Comparison of ENCODE assay signal across 18 cellular contexts in genomic region chr12:131007794-131008460, GRCh38. TPM values are rescaled to one million over a fixed set of nuclear protein-coding genes. Genes with fewer than 3 reads are reported as not detected.
DNase-seq lines count a peak whose midpoint lies in the region; ATAC-seq, FAIRE-seq and TF ChIP-seq lines count a peak whose summit lies in the region.
"Had no signal": no experiment of that assay in that cellular context is flagged by ENCODE, and none has a peak within 500 bp of the region (broad histone marks: within the 10 kb centered on the region; RNA-seq: fewer than 3 reads in every experiment).

No MANE protein-coding gene starts in this region.

- H3K9me3 ChIP-seq in A549 (no peaks in the 10 kb centered on the region), HepG2 (ENCODE audit: low read length) (no peaks in the 10 kb centered on the region), sigmoid colon (no peaks in the 10 kb centered on the region), tibial nerve (no peaks in the 10 kb centered on the region)
- H3K9me3 ChIP-seq: MG63 had no signal

- TF ChIP-seq POLR2A in A549 (IDR thresholded peaks at IDR 0.05; ENCODE audit: low read length) (no peak), HepG2 (IDR thresholded peaks at IDR 0.05; ENCODE audit: insufficient read depth in 1 of 2, low read depth in 2 of 2, low read length in 2 of 2) (no peak), sigmoid colon (IDR thresholded peaks at IDR 0.05) (no peak), tibial nerve (IDR thresholded peaks at IDR 0.05) (no peak)

- H3K27ac ChIP-seq in A549 = no peak overlapping the region
- H3K27ac ChIP-seq in VCaP = peak overlapping the region; percentile 47
- H3K27ac ChIP-seq in HepG2 (ENCODE audit: extremely low read length, insufficient read depth, low read length) = peak overlapping the region; percentile 19
- H3K27ac ChIP-seq in sigmoid colon = peak overlapping the region in 3 of 4 donors; percentile 75 to 82 (median 81)
- H3K27ac ChIP-seq in tibial nerve = peak overlapping the region in 1 of 4 donors; percentile 1

- H4K20me1 ChIP-seq in HepG2 (ENCODE audit: insufficient read depth, low read length) = no peaks in the 10 kb centered on the region

- TF ChIP-seq RAD21 in A549 (conservative IDR thresholded peaks at IDR 0.05 in 1 of 2, IDR thresholded peaks at IDR 0.05 in 1 of 2) = no peak
- TF ChIP-seq RAD21 in HepG2 (CRISPR knock-in tag; IDR thresholded peaks at IDR 0.05) = no peak

- intact Hi-C loops in HepG2 (cut with micrococcal nuclease; ENCODE audit: unreplicated experiment) = no loop called here
- intact Hi-C loops in sigmoid colon (cut with DNase I) = loop anchor here (1.0 to 5.0 kb wide), 4 partner anchors 19 to 91 kb away; no protein-coding TSS in a partner anchor

- no peak for DNase-seq in A549 (ENCODE audit: low read depth in 1 of 2, low spot score in 1 of 2)
- DNase-seq in HepG2 (ENCODE audit: low spot score) = no peak
- DNase-seq in sigmoid colon = no peak
- DNase-seq in tibial nerve (ENCODE audit: low spot score in 2 of 2) = no peak
- DNase-seq: ACHN; AML-193; CD4-positive, CD25-positive, alpha-beta regulatory T cell; EL; H7; Karpas-422; NCI-H146; NCI-H2227 treated with DMSO at 0.1 percent for 48 hours; NCI-H524 had no signal

- WGBS in A549 (ENCODE audit: missing lambda C conversion rate) = 80% methylated on average over 10 of the region's 10 CpGs
- WGBS in HepG2 (ENCODE audit: low lambda C conversion rate) = 90% methylated on average over 10 of the region's 10 CpGs
- WGBS in sigmoid colon, 2 donors = 82 to 85% methylated on average over 10 of the region's 10 CpGs
- 72 to 73% methylated on average over 10 of the region's 10 CpGs for WGBS in tibial nerve, 2 donors

- no peaks in the 10 kb centered on the region for H3K79me2 ChIP-seq in HepG2 (ENCODE audit: insufficient read depth, low read length)

- POLR2A ChIA-PET in A549 (lab: Yijun Ruan, JAX) = no interaction called here
- POLR2A ChIA-PET in HepG2 (lab: Yijun Ruan, JAX) = interaction anchor here (1.9 to 2.4 kb wide), 2 partner anchors 24 to 54 kb away, joined by 7 to 8 read pairs; partner anchors contain the start of gene ADGRD1

- H3K9ac ChIP-seq in HepG2 (ENCODE audit: insufficient read depth, low read depth, low read length) = no peak overlapping the region

- H3K4me2 ChIP-seq in A549 = no peak overlapping the region
- H3K4me2 ChIP-seq in HepG2 (ENCODE audit: low read depth, low read length) = peak overlapping the region; percentile 25; the same call in 1 of the 2 replicates

- TF ChIP-seq CTCF in A549 (IDR thresholded peaks at IDR 0.05) = no peak
- TF ChIP-seq CTCF in VCaP (conservative IDR thresholded peaks at IDR 0.05) = no peak
- TF ChIP-seq CTCF in HepG2 (CRISPR knock-in tag; IDR thresholded peaks at IDR 0.05) = no peak
- TF ChIP-seq CTCF in sigmoid colon (IDR thresholded peaks at IDR 0.05) = no peak
- no peak for TF ChIP-seq CTCF in tibial nerve (IDR thresholded peaks at IDR 0.05)

- H3K36me3 ChIP-seq in HepG2 (replicated peaks in 1 of 2; ENCODE audit: control insufficient read depth in 1 of 2, insufficient read depth in 2 of 2, low read length in 2 of 2) (no peaks in the 10 kb centered on the region; a peak in 1 of 5 replicates), sigmoid colon (no peaks in the 10 kb centered on the region), tibial nerve (peaks cover 0 to 28% (median 0%) of the 10 kb centered on the region in 3 donors)
- H3K36me3 ChIP-seq: MG63 had no signal

- H2AFZ ChIP-seq in HepG2 (ENCODE audit: low read length) = no peak overlapping the region

- in situ Hi-C loops in HepG2 (cut with HindIII; ENCODE audit: extremely low pct_ligation_motif_present, low pct_unique_long_range_greater_than_20kb) = no loop called here

- no peak for ATAC-seq in A549
- no peak for ATAC-seq in HepG2
- ATAC-seq in HG03108 (IDR thresholded peaks at IDR 0.05; ENCODE audit: unreplicated experiment) = no peak
- no peak for ATAC-seq in GM19455 (IDR thresholded peaks at IDR 0.05; ENCODE audit: unreplicated experiment)
- ATAC-seq: Panc1 had no signal

- CTCF ChIA-PET in A549 (lab: Yijun Ruan, JAX) (no interaction called here), HepG2 (lab: Yijun Ruan, JAX; ENCODE audit: low intra/inter-chr PET ratio, low total read pairs) (no interaction called here)

- FAIRE-seq in A549 (lab: Jason Lieb, UNC) (no peak), HepG2 (lab: Jason Lieb, UNC) (no peak)

- H3K4me3 ChIP-seq in A549 (no peak overlapping the region), HepG2 (replicated peaks in 1 of 3; ENCODE audit: insufficient read depth in 1 of 3, low read depth in 2 of 3, low read length in 3 of 3) (no peak overlapping the region; a peak in 1 of 6 replicates), sigmoid colon (no peak overlapping the region), tibial nerve (no peak overlapping the region)
- H3K4me3 ChIP-seq: MG63 had no signal

- H3K27me3 ChIP-seq in HepG2 (ENCODE audit: control insufficient read depth in 1 of 2, insufficient read depth in 2 of 2, low read length in 2 of 2) (no peaks in the 10 kb centered on the region), sigmoid colon (no peaks in the 10 kb centered on the region), tibial nerve (no peaks in the 10 kb centered on the region)
- H3K27me3 ChIP-seq: MG63 had no signal

- BruUV-seq in HepG2 (replicated peaks; lab: Mats Ljungman, UMichigan) = no TSS peak

- TF ChIP-seq EP300 in A549 (IDR thresholded peaks at IDR 0.05) (no peak), HepG2 (IDR thresholded peaks at IDR 0.05; ENCODE audit: low read depth in 2 of 2, low read length in 2 of 2) (no peak), HepG2 (CRISPR knock-in tag; IDR thresholded peaks at IDR 0.05; ENCODE audit: borderline replicate concordance) (no peak), sigmoid colon (IDR thresholded peaks at IDR 0.05) (no peak), tibial nerve (IDR thresholded peaks at IDR 0.05) (no peak)

- H3K4me1 ChIP-seq in A549 = no peaks in the 10 kb centered on the region
- peaks cover 59% of the 10 kb centered on the region for H3K4me1 ChIP-seq in HepG2 (ENCODE audit: insufficient read depth, low read length)
- peaks cover 0 to 77% (median 60%) of the 10 kb centered on the region in 4 donors for H3K4me1 ChIP-seq in sigmoid colon
- H3K4me1 ChIP-seq in tibial nerve = peaks cover 0 to 33% (median 0%) of the 10 kb centered on the region in 4 donors

TF ChIP-seq in A549, 52 proteins besides CTCF, POLR2A, EP300 and RAD21:
- TF ChIP-seq ZC3H11A (IDR thresholded peaks at IDR 0.05) = no peak
- TF ChIP-seq MAX (IDR thresholded peaks at IDR 0.05) = no peak
- TF ChIP-seq MAFK (IDR thresholded peaks at IDR 0.05; ENCODE audit: partially characterized antibody) = peak; percentile 93
- no peak for TF ChIP-seq CEBPB (IDR thresholded peaks at IDR 0.05)
- TF ChIP-seq JUN (IDR thresholded peaks at IDR 0.05) = no peak

TF ChIP-seq in HepG2, 621 proteins besides CTCF, POLR2A, EP300 and RAD21 (continues in another document):
- no peak for TF ChIP-seq NPAS2 (CRISPR knock-in tag; IDR thresholded peaks at IDR 0.05; ENCODE audit: borderline replicate concordance)

RNA-seq across cellular contexts. Expression of gene ADGRD1, which starts 54.2 kb away (rescaled TPM):
- polyA plus RNA-seq in A549 (2011; rRNA removed) = 1.3 and 1.5 TPM in 2 replicates
- 0.96 and 1.1 TPM in 2 replicates for polyA plus RNA-seq in A549 (2012; cell fraction: cytosol; rRNA removed)
- 2.4 and 3.1 TPM in 2 replicates for polyA plus RNA-seq in A549 (2012; cell fraction: nucleus; rRNA removed)
- polyA plus RNA-seq in A549 (2017; fragmentation: RNase III; extraction: RNeasy Plus Mini Kit Qiagen cat#74134 plus additional on column Dnase treatment) = 0.29 to 0.91 TPM (median 0.36 TPM) in 3 replicates
- 0.88 and 2.3 TPM in 2 replicates for polyA minus RNA-seq in A549 (2011; rRNA and poly(A)+ RNA removed)
- total RNA-seq in HepG2 (2016; rRNA removed; fragmentation: Illumina TruSeq; extraction: Trizol) = 0.34 and 0.46 TPM in 2 replicates
- total RNA-seq in HepG2 (2016; cell fraction: cytosol; rRNA removed; fragmentation: Illumina TruSeq; extraction: Trizol; ENCODE audit: low read depth) = 0.26 and 0.30 TPM in 2 replicates
- total RNA-seq in HepG2 (2016; cell fraction: insoluble cytoplasmic fraction; rRNA removed; fragmentation: Illumina TruSeq; extraction: Trizol) = 0.27 and 0.35 TPM in 2 replicates
- total RNA-seq in HepG2 (2016; cell fraction: membrane; rRNA removed; fragmentation: Illumina TruSeq; extraction: Trizol) = 0.28 and 0.38 TPM in 2 replicates
- total RNA-seq in HepG2 (2016; cell fraction: nucleus; rRNA removed; fragmentation: Illumina TruSeq; extraction: Trizol) = 0.47 and 0.62 TPM in 2 replicates
- polyA plus RNA-seq in HepG2 (2011; rRNA removed) = 12.4 and 25.0 TPM in 2 replicates
- polyA plus RNA-seq in HepG2 (2011; cell fraction: cytosol; rRNA removed) = 6.9 and 10.2 TPM in 2 replicates
- polyA plus RNA-seq in HepG2 (2011; cell fraction: nucleus; rRNA removed) = 71.2 and 100 TPM in 2 replicates
- 32.9 and 44.4 TPM in 2 replicates for polyA plus RNA-seq in HepG2 (2012)
- 0.14 TPM in 1 of 2 replicates, not detected in the other for polyA plus RNA-seq in HepG2 (2016; cell fraction: cytosol; fragmentation: Illumina TruSeq; extraction: Trizol; ENCODE audit: low read depth)
- 0.26 and 0.38 TPM in 2 replicates for polyA plus RNA-seq in HepG2 (2016; cell fraction: insoluble cytoplasmic fraction; fragmentation: Illumina TruSeq; extraction: Trizol; ENCODE audit: low read depth)
- polyA plus RNA-seq in HepG2 (2016; cell fraction: membrane; fragmentation: Illumina TruSeq; extraction: Trizol; ENCODE audit: low read depth) = 0.05 TPM in 1 of 2 replicates, not detected in the other
- polyA plus RNA-seq in HepG2 (2016; cell fraction: nucleus; fragmentation: Illumina TruSeq; extraction: Trizol; ENCODE audit: insufficient read depth, low read depth) = 0.79 and 1.0 TPM in 2 replicates
- polyA minus RNA-seq in HepG2 (2011; rRNA and poly(A)+ RNA removed; ENCODE audit: low replicate concordance) = 2.3 and 27.8 TPM in 2 replicates
- polyA minus RNA-seq in HepG2 (2011; cell fraction: cytosol; rRNA and poly(A)+ RNA removed) = 3.3 and 10.6 TPM in 2 replicates
- 26.3 and 39.8 TPM in 2 replicates for polyA minus RNA-seq in HepG2 (2011; cell fraction: nucleus; rRNA and poly(A)+ RNA removed)
- total RNA-seq in sigmoid colon = 10 to 100 TPM in 3 of 4 donors, 1 to 10 TPM in 1; 7.2 to 22.5 (median 14.2) TPM
- 1 to 10 TPM in 2 of 3 donors, under 1 TPM in 1; 0.46 to 3.8 (median 3.0) TPM for polyA plus RNA-seq in sigmoid colon
- 100 to 1,000 TPM in 3 of 4 donors, 10 to 100 TPM in 1; 99.0 to 179 (median 125) TPM for total RNA-seq in tibial nerve
- total RNA-seq: CD4-positive, CD25-positive, alpha-beta regulatory T cell had no signal

Comparison
In these comparisons a context has a peak if more than half of its experiments do, and no peak if none do; other contexts are left out.
1. H3K27ac ChIP-seq: peak in VCaP (single experiment), HepG2 (single experiment) and sigmoid colon (3 of 4); none in A549 (0 of 2).
2. RNA of gene ADGRD1, which starts 54.2 kb away (total RNA-seq): 99.0 to 179 TPM in tibial nerve and 7.2 to 22.5 TPM in sigmoid colon; 0.26 to 0.62 TPM in HepG2; every median in the first group is over 4 times any median in the second.
3. Of the 38 proteins assayed by ChIP-seq in both HepG2 and A549: peak only in HepG2: none; only in A549: none; in both: MAFK; in neither: 37.